ENCODE assay signal across 10 cellular contexts in genomic region chr1:31482478-31483011, GRCh38.
DNase-seq lines count a peak whose midpoint lies in the region; ATAC-seq and TF ChIP-seq lines count a peak whose summit lies in the region.
"Had no signal": no experiment of that assay in that cellular context is flagged by ENCODE, and none has a peak within 500 bp of the region (broad histone marks: within the 10 kb centered on the region; RNA-seq: fewer than 3 reads in every experiment).

No MANE protein-coding gene starts in this region.

- peak overlapping the region; percentile 68 for H3K9ac ChIP-seq in BLaER1

- H3K9me3 ChIP-seq in BLaER1 (peaks cover 22% of the 10 kb centered on the region), right lobe of liver (no peaks in the 10 kb centered on the region), testis (no peaks in the 10 kb centered on the region)

- intact Hi-C loops in right lobe of liver (cut with DNase I), result no loop called here
- intact Hi-C loops in head of caudate nucleus (cut with DNase I), result no loop called here
- intact Hi-C loops in testis (cut with DNase I; ENCODE audit: low total_unique reads), result no loop called here

- CTCF ChIA-PET in RWPE1 (lab: Yijun Ruan, JAX), result no interaction called here

- TF ChIP-seq POLR2A in right lobe of liver (IDR thresholded peaks at IDR 0.05) (no peak), testis (IDR thresholded peaks at IDR 0.05) (no peak)

- POLR2A ChIA-PET in RWPE1 (lab: Yijun Ruan, JAX; ENCODE audit: low non-redundant PET), result no interaction called here

- no peaks in the 10 kb centered on the region for H4K20me1 ChIP-seq in BLaER1

- H3K4me2 ChIP-seq in BLaER1, result peak overlapping the region; percentile 65

- H3K4me1 ChIP-seq in BLaER1, result peaks cover 70% of the 10 kb centered on the region
- H3K4me1 ChIP-seq in right lobe of liver, result no peaks in the 10 kb centered on the region
- no peaks in the 10 kb centered on the region for H3K4me1 ChIP-seq in testis

- H3K27ac ChIP-seq in BLaER1 (peak overlapping the region; percentile 85), RWPE1 (peak overlapping the region; percentile 91), right lobe of liver (peak overlapping the region in 2 of 3 donors; percentile 5 to 40), testis (no peak overlapping the region)

- DNase-seq in RWPE1 (ENCODE audit: low spot score) (no peak), right lobe of liver (no peak), NCI-H2171 (lab: John Stamatoyannopoulos, UW) (no peak), head of caudate nucleus (no peak), G401 (ENCODE audit: low spot score) (no peak), testis (no peak)
- DNase-seq: left ventricle myocardium superior, NCI-H2227 treated with DMSO at 0.1 percent for 48 hours had no signal

- H3K4me3 ChIP-seq in BLaER1, result no peak overlapping the region
- no peak overlapping the region for H3K4me3 ChIP-seq in right lobe of liver
- H3K4me3 ChIP-seq in testis, result no peak overlapping the region

- no peaks in the 10 kb centered on the region for H3K36me3 ChIP-seq in BLaER1
- H3K36me3 ChIP-seq in right lobe of liver, result no peaks in the 10 kb centered on the region
- no peaks in the 10 kb centered on the region for H3K36me3 ChIP-seq in testis (ENCODE audit: low read depth, missing control alignments)

- WGBS in right lobe of liver (ENCODE audit: insufficient coverage, low coverage, low lambda C conversion rate, missing lambda C conversion rate), result 43% methylated on average over 4 of the region's 6 CpGs
- WGBS in testis, 2 donors, result 93 to 94% methylated on average over 6 of the region's 6 CpGs

- in situ Hi-C loops in G401 (cut with HindIII; ENCODE audit: low sequenced_read_pairs), result no loop called here

- peak; percentile 15 for ATAC-seq in GM21786 (IDR thresholded peaks at IDR 0.05; ENCODE audit: unreplicated experiment)
- ATAC-seq in right lobe of liver, result peak; percentile 18 to 46 (median 28)

- no peaks in the 10 kb centered on the region for H3K27me3 ChIP-seq in BLaER1
- H3K27me3 ChIP-seq in right lobe of liver, result no peaks in the 10 kb centered on the region
- no peaks in the 10 kb centered on the region for H3K27me3 ChIP-seq in testis

- no peak for TF ChIP-seq CTCF in RWPE1 (conservative IDR thresholded peaks at IDR 0.05; ENCODE audit: low read depth)
- TF ChIP-seq CTCF in right lobe of liver (IDR thresholded peaks at IDR 0.05), result no peak
- TF ChIP-seq CTCF in testis (IDR thresholded peaks at IDR 0.05), result no peak

Comparison
In these comparisons a context has a peak if more than half of its experiments do, and no peak if none do; other contexts are left out.
1. H3K27ac ChIP-seq: peak in BLaER1 (single experiment), RWPE1 (single experiment) and right lobe of liver (2 of 3); none in testis (0 of 2).